Comparison of ENCODE assay signal across 1 cellular context in genomic region chr17:10171057-10171456, GRCh38.
TF ChIP-seq lines count a peak whose summit lies in the region.

No MANE protein-coding gene starts in this region.

TF ChIP-seq in HepG2, 621 proteins besides CTCF, POLR2A, EP300 and RAD21 (continued from another document):
- no peak for TF ChIP-seq HIC2 (CRISPR knock-in tag; IDR thresholded peaks at IDR 0.05; ENCODE audit: low read depth)
- TF ChIP-seq TEAD3 (CRISPR knock-in tag; optimal IDR thresholded peaks at IDR 0.05; ENCODE audit: borderline replicate concordance): no peak
- no peak for TF ChIP-seq MTF2 (CRISPR knock-in tag; IDR thresholded peaks at IDR 0.05; ENCODE audit: borderline replicate concordance)
- TF ChIP-seq THYN1 (CRISPR knock-in tag; IDR thresholded peaks at IDR 0.05; ENCODE audit: borderline replicate concordance, low read depth): no peak
- no peak for TF ChIP-seq NFIB (CRISPR knock-in tag; IDR thresholded peaks at IDR 0.05; ENCODE audit: borderline replicate concordance)
- TF ChIP-seq ETV6 (CRISPR knock-in tag; conservative IDR thresholded peaks at IDR 0.05): no peak
TF ChIP-seq in HepG2: peak in this region for 0.
